Comparison of ENCODE assay signal across 8 cellular contexts in genomic region chr10:17742918-17743317, GRCh38. TPM values are rescaled to one million over a fixed set of nuclear protein-coding genes. Genes with fewer than 3 reads are reported as not detected.
A peak's percentile ranks its signal among the peaks of the same experiment; 100 is the strongest.
DNase-seq lines count a peak whose midpoint lies in the region; ATAC-seq, FAIRE-seq and TF ChIP-seq lines count a peak whose summit lies in the region.

No MANE protein-coding gene starts in this region.

- no peaks in the 10 kb centered on the region for H3K79me2 ChIP-seq in parathyroid adenoma

- no peaks in the 10 kb centered on the region for H3K27me3 ChIP-seq in parathyroid adenoma (ENCODE audit: control insufficient read depth, insufficient read depth, low read length)
- no peaks in the 10 kb centered on the region for H3K27me3 ChIP-seq in tibial nerve

- TF ChIP-seq EP300 in A549 (IDR thresholded peaks at IDR 0.05): no peak
- TF ChIP-seq EP300 in tibial nerve (IDR thresholded peaks at IDR 0.05): no peak

- ATAC-seq in A549: peak in 1 of 2 experiments; percentile 75; a peak in 3 of 6 replicates
- peak; percentile 49 for ATAC-seq in GM18498 (IDR thresholded peaks at IDR 0.05; ENCODE audit: unreplicated experiment)
- no peak for ATAC-seq in GM21825 (IDR thresholded peaks at IDR 0.05; ENCODE audit: unreplicated experiment)

- peak; percentile 74 for TF ChIP-seq CTCF in A549 (IDR thresholded peaks at IDR 0.05)
- peak; percentile 86 for TF ChIP-seq CTCF in fibroblast of the aortic adventitia (IDR thresholded peaks at IDR 0.05; ENCODE audit: insufficient read depth, low read length)
- TF ChIP-seq CTCF in parathyroid adenoma (IDR thresholded peaks at IDR 0.05): peak; percentile 92
- peak; percentile 74 to 96 (median 79) for TF ChIP-seq CTCF in tibial nerve (IDR thresholded peaks at IDR 0.05)

- peak overlapping the region; percentile 68 for H3K4me2 ChIP-seq in A549
- peak overlapping the region; percentile 31 for H3K4me2 ChIP-seq in parathyroid adenoma (ENCODE audit: low read length)

- 6% methylated on average over 14 of the region's 14 CpGs for WGBS in A549 (ENCODE audit: missing lambda C conversion rate)
- WGBS in tibial nerve, 2 donors: 21 to 30% methylated on average over 14 of the region's 14 CpGs

- TF ChIP-seq RAD21 in A549 (conservative IDR thresholded peaks at IDR 0.05 in 1 of 2, IDR thresholded peaks at IDR 0.05 in 1 of 2): peak; percentile 66 to 67

- CTCF ChIA-PET in A549 (lab: Yijun Ruan, JAX): interaction anchor here (0.6 to 2.5 kb wide), 24 partner anchors 12 to 473 kb away, joined by 3 to 12 read pairs (median 4); partner anchors contain the start of genes HACD1 and STAM

- H3K27ac ChIP-seq in A549: peak overlapping the region; percentile 23 to 74; a peak in 4 of 6 replicates
- H3K27ac ChIP-seq in parathyroid adenoma: no peak overlapping the region
- no peak overlapping the region for H3K27ac ChIP-seq in tibial nerve

- FAIRE-seq in A549 (lab: Jason Lieb, UNC): no peak

- H3K9ac ChIP-seq in parathyroid adenoma: no peak overlapping the region

- H2AFZ ChIP-seq in parathyroid adenoma: peak overlapping the region; percentile 56

- no peak for TF ChIP-seq POLR2A in A549 (IDR thresholded peaks at IDR 0.05; ENCODE audit: low read length)
- TF ChIP-seq POLR2A in tibial nerve (IDR thresholded peaks at IDR 0.05): no peak

- no peaks in the 10 kb centered on the region for H3K9me3 ChIP-seq in A549
- no peaks in the 10 kb centered on the region for H3K9me3 ChIP-seq in parathyroid adenoma (ENCODE audit: control insufficient read depth, low read length)
- no peaks in the 10 kb centered on the region for H3K9me3 ChIP-seq in tibial nerve

- DNase-seq in A549 (ENCODE audit: low read depth in 1 of 2, low spot score in 1 of 2): peak; percentile 50 to 65
- DNase-seq in NOMO-1 treated with DMSO at 0.1 percent for 48 hours (lab: John Stamatoyannopoulos, UW; ENCODE audit: unreplicated experiment): peak; percentile 42
- DNase-seq in activated T-cell treated with anti-CD3 and anti-CD28 coated beads, Interleukin-2, amount 50 U/mL, for 1 hour: peak; percentile 70
- DNase-seq in fibroblast of the aortic adventitia (ENCODE audit: low read depth): peak; percentile 78
- DNase-seq in tibial nerve (ENCODE audit: low spot score in 2 of 2): peak; percentile 51 to 79

- peak overlapping the region; percentile 27; the same call in 1 of the 3 replicates for H3K4me3 ChIP-seq in A549
- peak overlapping the region; percentile 19 for H3K4me3 ChIP-seq in fibroblast of the aortic adventitia (ENCODE audit: low read depth, low read length)
- no peak overlapping the region for H3K4me3 ChIP-seq in parathyroid adenoma (ENCODE audit: low read depth, low read length)
- H3K4me3 ChIP-seq in tibial nerve: no peak overlapping the region

- H3K36me3 ChIP-seq in parathyroid adenoma (ENCODE audit: control insufficient read depth, insufficient read depth, low read length) (no peaks in the 10 kb centered on the region), tibial nerve (no peaks in the 10 kb centered on the region)

- POLR2A ChIA-PET in A549 (lab: Yijun Ruan, JAX): no interaction called here

- H3K4me1 ChIP-seq in A549 (peaks cover 3% of the 10 kb centered on the region; the same call in 1 of the 3 replicates), parathyroid adenoma (no peaks in the 10 kb centered on the region), tibial nerve (peaks cover 0 to 8% (median 0%) of the 10 kb centered on the region in 4 donors)

TF ChIP-seq in A549, 52 proteins besides CTCF, POLR2A, EP300 and RAD21:
- TF ChIP-seq SMC3 (IDR thresholded peaks at IDR 0.05): peak; percentile 85
- TF ChIP-seq ELK1 (IDR thresholded peaks at IDR 0.05; ENCODE audit: low read depth, low read length): no peak
- 0 out of 5 replicates have a peak, but pooled peaks of 1 of the 2 experiments have one; percentile 15 for TF ChIP-seq JUN (IDR thresholded peaks at IDR 0.05)
- TF ChIP-seq HMGXB4 (CRISPR knock-in tag; IDR thresholded peaks at IDR 0.05; ENCODE audit: borderline replicate concordance): no peak
- TF ChIP-seq EHF (CRISPR knock-in tag; IDR thresholded peaks at IDR 0.05): no peak
- no peak for TF ChIP-seq TFCP2L1 (CRISPR knock-in tag; IDR thresholded peaks at IDR 0.05)
- peak; percentile 3 for TF ChIP-seq MAFK (IDR thresholded peaks at IDR 0.05; ENCODE audit: partially characterized antibody)

RNA-seq across cellular contexts. Expression of gene TMEM236, which starts 9.1 kb away (rescaled TPM):
- polyA plus RNA-seq in A549 (2011; rRNA removed) (0.05 and 0.09 TPM in 2 replicates), A549 (2017; fragmentation: RNase III; extraction: RNeasy Plus Mini Kit Qiagen cat#74134 plus additional on column Dnase treatment) (0.06 to 0.14 TPM (median 0.08 TPM) in 3 replicates)
- 0.01 and 0.03 TPM in 2 replicates for polyA plus RNA-seq in A549 (2012; cell fraction: cytosol; rRNA removed)
- polyA plus RNA-seq in A549 (2012; cell fraction: nucleus; rRNA removed): 0.02 and 0.04 TPM in 2 replicates
- 0.12 TPM in 1 of 2 replicates, not detected in the other for polyA minus RNA-seq in A549 (2011; rRNA and poly(A)+ RNA removed)
- total RNA-seq in fibroblast of the aortic adventitia (ENCODE audit: low replicate concordance) (0.09 and 0.16 TPM in 2 replicates), tibial nerve (1 to 10 TPM; 1.2 to 1.8 (median 1.5) TPM)

Comparison
In these comparisons a context has a peak if more than half of its experiments do, and no peak if none do; other contexts are left out.
1. H3K27ac ChIP-seq: peak in A549 (2 of 2); none in parathyroid adenoma (single experiment) and tibial nerve (0 of 4).
2. H3K4me3 ChIP-seq: peak in A549 (single experiment) and fibroblast of the aortic adventitia (single experiment); none in parathyroid adenoma (single experiment) and tibial nerve (0 of 4).
3. Peak in every context shown above with its lines, with median percentiles within 50 percentile points of each other: DNase-seq and CTCF ChIP-seq.